ENCODE assay signal across 1 cellular context in the genomic region with DNA sequence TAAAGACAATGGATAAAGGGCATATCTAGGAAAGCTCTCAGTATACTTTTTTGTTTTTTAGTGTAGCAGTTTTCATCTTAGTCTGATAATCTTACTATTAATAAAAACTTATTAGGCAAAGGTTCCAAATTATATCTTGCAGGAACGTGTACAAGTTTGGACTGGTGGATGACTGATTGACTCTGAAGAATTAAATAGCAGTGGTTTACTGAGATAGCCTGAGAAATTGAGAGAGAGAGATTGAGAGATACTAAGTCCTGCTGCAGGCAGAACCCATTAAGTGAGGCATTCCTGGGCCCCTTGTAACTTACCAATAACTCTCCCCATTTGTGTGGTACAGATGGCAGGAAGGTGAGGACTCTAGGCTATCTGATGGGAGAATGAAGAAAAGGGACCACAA.
TF ChIP-seq lines count a peak whose summit lies in the region.

No MANE protein-coding gene starts in this region.

TF ChIP-seq in IMR-90, 13 proteins besides CTCF, POLR2A, EP300 and RAD21 (continued from another document):
- no peak for TF ChIP-seq MAFK (IDR thresholded peaks at IDR 0.05; ENCODE audit: low read depth, low read length)
- no peak for TF ChIP-seq CHD1 (IDR thresholded peaks at IDR 0.05; ENCODE audit: low read depth, low read length)
- no peak for TF ChIP-seq MAZ (IDR thresholded peaks at IDR 0.05; ENCODE audit: borderline replicate concordance, low read depth, low read length)
- TF ChIP-seq RCOR1 (IDR thresholded peaks at IDR 0.05; ENCODE audit: insufficient replicate concordance, low read length), result no peak
- no peak for TF ChIP-seq MXI1 (IDR thresholded peaks at IDR 0.05; ENCODE audit: borderline replicate concordance, low read depth, low read length)
- no peak for TF ChIP-seq BHLHE40 (IDR thresholded peaks at IDR 0.05; ENCODE audit: low read depth, low read length)
- TF ChIP-seq, protein P1, sequence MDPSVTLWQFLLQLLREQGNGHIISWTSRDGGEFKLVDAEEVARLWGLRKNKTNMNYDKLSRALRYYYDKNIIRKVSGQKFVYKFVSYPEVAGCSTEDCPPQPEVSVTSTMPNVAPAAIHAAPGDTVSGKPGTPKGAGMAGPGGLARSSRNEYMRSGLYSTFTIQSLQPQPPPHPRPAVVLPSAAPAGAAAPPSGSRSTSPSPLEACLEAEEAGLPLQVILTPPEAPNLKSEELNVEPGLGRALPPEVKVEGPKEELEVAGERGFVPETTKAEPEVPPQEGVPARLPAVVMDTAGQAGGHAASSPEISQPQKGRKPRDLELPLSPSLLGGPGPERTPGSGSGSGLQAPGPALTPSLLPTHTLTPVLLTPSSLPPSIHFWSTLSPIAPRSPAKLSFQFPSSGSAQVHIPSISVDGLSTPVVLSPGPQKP (IDR thresholded peaks at IDR 0.05; ENCODE audit: borderline replicate concordance, low read depth, low read length), result no peak
